In genomic region chr12:3407723-3408122, GRCh38 we compare ENCODE assay signal across 27 cellular contexts.
"Had no signal": no experiment of that assay in that cellular context is flagged by ENCODE, and none has a peak within 500 bp of the region (broad histone marks: within the 10 kb centered on the region; RNA-seq: fewer than 3 reads in every experiment).

No MANE protein-coding gene starts in this region.

- FAIRE-seq: urothelium cell line had no signal

- H3K4me1 ChIP-seq: stomach, suprapubic skin, testis, thyroid gland, tibial artery, tibial nerve, transverse colon, upper lobe of left lung, upper lobe of right lung, uterus, vagina had no signal

- DNase-seq: stimulated activated CD4-positive, alpha-beta T cell treated with anti-CD3 and anti-CD28 coated beads, Interleukin-2, amount 100 ng/mL, for 48 hours; stimulated activated CD4-positive, alpha-beta T cell treated with anti-CD3 and anti-CD28 coated beads, Interleukin-4, amount 100 ng/mL, for 1 hour; stimulated activated CD4-positive, alpha-beta T cell treated with anti-CD3 and anti-CD28 coated beads, Interleukin-4, amount 100 ng/mL, for 24 hours; stimulated activated CD4-positive, alpha-beta T cell treated with anti-CD3 and anti-CD28 coated beads, Interleukin-4, amount 100 ng/mL, for 4 hours; stimulated activated CD8-positive, alpha-beta memory T cell treated with anti-CD3 and anti-CD28 coated beads, Interleukin-4, amount 100 ng/mL, for 48 hours; stimulated activated naive B cell treated with anti-CD40 and anti-IgM and Interleukin-4, amounts not matched to agents 10 μg/mL and 1 μg/mL and 100 μg/mL, for 72 hours; stimulated activated naive CD4-positive, alpha-beta T cell; stimulated activated naive CD4-positive, alpha-beta T cell treated with Interleukin-2 at 50 U/mL for 16 hours; stimulated activated naive CD8-positive, alpha-beta T cell treated with anti-CD3 and anti-CD28 coated beads, Interleukin-15, amount 100 ng/mL, for 72 hours; stimulated activated naive CD8-positive, alpha-beta T cell treated with anti-CD3 and anti-CD28 coated beads, Interleukin-15, Interleukin-2, amounts not matched to agents 100 U/mL and 50 U/mL, for 24 hours; stomach; substantia nigra; testis; thyroid gland; tibial artery; transverse colon; trophoblast cell; upper lobe of left lung; upper lobe of right lung; uterus had no signal

- H3K27ac ChIP-seq: stomach, suprapubic skin, testis, thoracic aorta, thyroid gland, tibial artery, tibial nerve, transverse colon, upper lobe of left lung, upper lobe of right lung, uterus, vagina had no signal

- H3K36me3 ChIP-seq: stomach, suprapubic skin, thoracic aorta, thyroid gland, tibial artery, tibial nerve, transverse colon, upper lobe of left lung, upper lobe of right lung, uterus, vagina had no signal

- H3K27me3 ChIP-seq: stomach, suprapubic skin, testis, thyroid gland, tibial artery, tibial nerve, transverse colon, upper lobe of left lung, upper lobe of right lung, uterus, vagina had no signal

- ATAC-seq: stimulated activated effector memory CD8-positive, alpha-beta T cell treated with anti-CD3 and anti-CD28 coated beads, Interleukin-12 subunit alpha, Interleukin-12 subunit beta, amount 100 ng/mL, for 72 hours; stimulated activated memory B cell treated with anti-CD40 and anti-IgM and Interleukin-4, amounts not matched to agents 10 μg/mL and 1 μg/mL and 100 μg/mL, for 72 hours; stimulated activated naive B cell treated with anti-CD40 and anti-IgM and Interleukin-4, amounts not matched to agents 10 μg/mL and 1 μg/mL and 100 μg/mL, for 72 hours; stimulated activated naive CD8-positive, alpha-beta T cell treated with anti-CD3 and anti-CD28 coated beads, Interleukin-15, amount 100 ng/mL, for 72 hours; stimulated activated naive CD8-positive, alpha-beta T cell treated with anti-CD3 and anti-CD28 coated beads, Interleukin-15, Interleukin-2, amounts not matched to agents 100 U/mL and 50 U/mL, for 24 hours; upper lobe of right lung had no signal

- H3K4me3 ChIP-seq: stomach, suprapubic skin, testis, thoracic aorta, thyroid gland, tibial artery, tibial nerve, transverse colon, upper lobe of left lung, upper lobe of right lung, uterus, vagina had no signal

- H3K9me3 ChIP-seq: testis, thyroid gland, uterus, vagina had no signal
